Comparison of ENCODE assay signal across 23 cellular contexts in the genomic region with DNA sequence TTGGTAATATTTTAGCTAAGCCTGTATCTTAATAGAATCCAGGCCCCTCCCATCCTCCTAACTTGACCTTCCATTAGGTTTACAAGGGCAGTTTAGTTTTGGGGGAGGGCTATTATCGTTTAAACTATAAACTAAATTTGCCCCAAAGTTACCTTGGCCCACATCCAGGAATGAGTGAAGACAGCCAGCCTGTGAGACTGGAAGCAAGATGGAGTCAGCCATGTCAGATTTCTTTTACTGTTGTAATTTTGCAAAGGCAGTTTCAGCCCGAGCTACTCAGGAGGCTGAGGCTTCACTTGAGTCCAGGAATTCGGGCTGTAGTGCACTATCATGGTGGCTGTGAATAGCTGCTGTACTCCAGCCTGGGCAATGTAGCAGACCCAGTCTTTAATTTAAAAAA. TPM values are rescaled to one million over a fixed set of nuclear protein-coding genes. Genes with fewer than 3 reads are reported as not detected.
"Had no signal": no experiment of that assay in that cellular context is flagged by ENCODE, and none has a peak within 500 bp of the region (broad histone marks: within the 10 kb centered on the region; RNA-seq: fewer than 3 reads in every experiment).

No MANE protein-coding gene starts in this region.

- H3K4me3 Mint-ChIP-seq: activated B cell treated with CpG ODN at 0.5 μM for 24 hours; activated CD4-positive, alpha-beta memory T cell treated with anti-CD3 and anti-CD28 coated beads for 36 hours; activated CD4-positive, alpha-beta T cell treated with anti-CD3 and anti-CD28 coated beads, Interleukin-2, amount 10 ng/mL, durations not matched to agents 24 days and 14 days; activated naive CD4-positive, alpha-beta T cell treated with anti-CD3 and anti-CD28 coated beads, Interleukin-2, amount 10 ng/mL, durations not matched to agents 7 days and 5 days; activated naive CD8-positive, alpha-beta T cell treated with anti-CD3 and anti-CD28 coated beads for 36 hours; activated T-helper 17 cell treated with anti-CD3 and anti-CD28 coated beads, Interleukin-2, amount 50 U/mL, for 72 hours; T-helper 1 cell treated with Interleukin-12 subunit alpha and Interleukin-12 subunit beta and Interleukin-4 antibody, amounts not matched to agents 30 μg/mL and 1 μg/mL, for 36 hours had no signal

- H3K27me3 ChIP-seq: brain microvascular endothelial cell, cardiac muscle cell had no signal

- H3K9me3 Mint-ChIP-seq: activated B cell treated with CpG ODN at 0.5 μM for 24 hours; activated CD4-positive, alpha-beta memory T cell treated with anti-CD3 and anti-CD28 coated beads for 36 hours; activated CD4-positive, alpha-beta T cell treated with anti-CD3 and anti-CD28 coated beads, Interleukin-2, amount 10 ng/mL, durations not matched to agents 24 days and 14 days; activated naive CD4-positive, alpha-beta T cell treated with anti-CD3 and anti-CD28 coated beads, Interleukin-2, amount 10 ng/mL, durations not matched to agents 7 days and 5 days; activated naive CD8-positive, alpha-beta T cell treated with anti-CD3 and anti-CD28 coated beads for 36 hours; activated T-helper 17 cell treated with anti-CD3 and anti-CD28 coated beads, Interleukin-2, amount 50 U/mL, for 72 hours; T-helper 1 cell treated with Interleukin-12 subunit alpha and Interleukin-12 subunit beta and Interleukin-4 antibody, amounts not matched to agents 30 μg/mL and 1 μg/mL, for 36 hours had no signal

- H3K27me3 Mint-ChIP-seq: activated B cell treated with CpG ODN at 0.5 μM for 24 hours; activated CD4-positive, alpha-beta memory T cell treated with anti-CD3 and anti-CD28 coated beads for 36 hours; activated naive CD8-positive, alpha-beta T cell treated with anti-CD3 and anti-CD28 coated beads for 36 hours; activated T-helper 17 cell treated with anti-CD3 and anti-CD28 coated beads, Interleukin-2, amount 50 U/mL, for 72 hours had no signal

- H3K36me3 ChIP-seq: brain microvascular endothelial cell, cardiac muscle cell had no signal

- H3K27ac Mint-ChIP-seq: activated B cell treated with CpG ODN at 0.5 μM for 24 hours; activated CD4-positive, alpha-beta memory T cell treated with anti-CD3 and anti-CD28 coated beads for 36 hours; activated CD4-positive, alpha-beta T cell treated with anti-CD3 and anti-CD28 coated beads, Interleukin-2, amount 10 ng/mL, durations not matched to agents 24 days and 14 days; activated naive CD4-positive, alpha-beta T cell treated with anti-CD3 and anti-CD28 coated beads, Interleukin-2, amount 10 ng/mL, durations not matched to agents 7 days and 5 days; activated naive CD8-positive, alpha-beta T cell treated with anti-CD3 and anti-CD28 coated beads for 36 hours; T-helper 1 cell treated with Interleukin-12 subunit alpha and Interleukin-12 subunit beta and Interleukin-4 antibody, amounts not matched to agents 30 μg/mL and 1 μg/mL, for 36 hours had no signal

- H3K27ac ChIP-seq: brain microvascular endothelial cell, cardiac muscle cell had no signal

- H3K36me3 Mint-ChIP-seq: activated CD4-positive, alpha-beta memory T cell treated with anti-CD3 and anti-CD28 coated beads for 36 hours; activated naive CD4-positive, alpha-beta T cell treated with anti-CD3 and anti-CD28 coated beads, Interleukin-2, amount 10 ng/mL, durations not matched to agents 7 days and 5 days; activated naive CD8-positive, alpha-beta T cell treated with anti-CD3 and anti-CD28 coated beads for 36 hours had no signal

- H3K4me3 ChIP-seq: cardiac muscle cell had no signal

- DNase-seq: activated B cell treated with CpG ODN at 0.5 μM for 24 hours; activated CD4-positive, alpha-beta T cell treated with anti-CD3 and anti-CD28 coated beads for 1 hour; activated CD4-positive, alpha-beta T cell treated with anti-CD3 and anti-CD28 coated beads, Interleukin-2, amount 10 ng/mL, durations not matched to agents 24 days and 14 days; activated gamma-delta T cell treated with Interleukin-2 at 50 U/mL for 16 hours; activated naive CD4-positive, alpha-beta T cell treated with anti-CD3 and anti-CD28 coated beads, Interleukin-2, amount 10 ng/mL, durations not matched to agents 7 days and 5 days; activated naive CD8-positive, alpha-beta T cell treated with anti-CD3 and anti-CD28 coated beads for 36 hours; activated T-cell treated with anti-CD3 and anti-CD28 coated beads for 4 hours; activated T-cell treated with anti-CD3 and anti-CD28 coated beads, Interleukin-2, amount 50 U/mL, for 48 hours; brain microvascular endothelial cell; NCI-H1694; NCI-H2029; NCI-H345; NCI-H510A; NCI-H69; NK-92 treated with Interleukin-12 subunit alpha and Interleukin-12 subunit beta, amount 100 ng/mL, for 24 hours; SIG-M5 had no signal

- ATAC-seq: activated T-helper 17 cell treated with anti-CD3 and anti-CD28 coated beads, Interleukin-2, amount 50 U/mL, for 72 hours had no signal

- H3K4me1 Mint-ChIP-seq: activated T-helper 17 cell treated with anti-CD3 and anti-CD28 coated beads, Interleukin-2, amount 50 U/mL, for 72 hours had no signal

RNA-seq across cellular contexts. Expression of gene ARL11, which starts 25.0 kb away (rescaled TPM):
- total RNA-seq: LHCN-M2, MCF 10A, RPMI7951 had no signal
